In the genomic region with DNA sequence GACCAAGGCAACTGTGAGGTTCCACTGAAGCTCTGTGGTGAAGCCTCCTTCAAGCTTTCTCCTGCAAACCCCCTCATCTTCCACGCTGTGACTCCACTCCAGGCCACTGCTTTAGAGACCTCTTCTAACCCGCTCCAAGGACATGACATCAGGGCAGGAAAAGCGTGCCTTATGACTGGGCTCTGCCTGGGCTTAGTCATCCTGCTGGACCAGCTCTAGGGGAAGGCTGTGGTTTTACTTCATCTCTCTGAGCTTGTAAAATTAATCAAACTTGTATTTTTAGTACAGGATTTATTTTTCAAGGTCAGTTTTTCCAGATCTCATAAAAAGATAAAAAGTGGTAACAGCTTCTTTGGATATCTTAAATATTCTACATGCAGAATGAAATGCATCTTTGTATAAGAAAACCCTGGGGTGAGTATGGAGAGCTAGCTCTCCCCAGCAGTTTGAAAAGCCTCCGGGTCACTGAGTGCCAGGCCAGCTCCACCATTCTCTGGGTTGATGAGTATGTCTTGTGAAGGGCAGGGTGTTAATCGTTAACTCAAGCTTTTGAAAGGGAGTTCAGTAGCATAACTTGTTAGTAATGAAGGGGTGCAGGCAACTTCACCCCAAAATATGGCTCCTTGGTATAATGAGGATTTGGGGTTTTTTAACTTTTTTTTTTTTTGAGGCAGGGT, we compare ENCODE assay signal across 10 cellular contexts.
A peak's percentile ranks its signal among the peaks of the same experiment; 100 is the strongest.
DNase-seq lines count a peak whose midpoint lies in the region; FAIRE-seq lines count a peak whose summit lies in the region.
"Had no signal": no experiment of that assay in that cellular context is flagged by ENCODE, and none has a peak within 500 bp of the region (broad histone marks: within the 10 kb centered on the region; RNA-seq: fewer than 3 reads in every experiment).

No MANE protein-coding gene starts in this region.

- FAIRE-seq in urothelium cell line (lab: Jason Lieb, UNC): peak; percentile 35

- peak; percentile 75 for DNase-seq in HS-5 (ENCODE audit: low read depth)
- peak; percentile 66 for DNase-seq in amniotic stem cell (lab: John Stamatoyannopoulos, UW)
- DNase-seq in hepatic stellate cell (ENCODE audit: low spot score): peak; percentile 96
- peak; percentile 90 for DNase-seq in urothelium cell line (ENCODE audit: low spot score)
- DNase-seq in activated effector memory CD4-positive, alpha-beta T cell treated with anti-CD3 and anti-CD28 coated beads, Interleukin-2, amount 50 U/mL, for 16 hours: no peak
- no peak for DNase-seq in COR-L47 (lab: John Stamatoyannopoulos, UW)
- DNase-seq in NCI-H1092 treated with DMSO at 0.1 percent for 48 hours (lab: John Stamatoyannopoulos, UW): no peak
- DNase-seq: activated CD4-positive, CD25-positive, alpha-beta regulatory T cell; activated naive CD8-positive, alpha-beta T cell treated with anti-CD3 and anti-CD28 coated beads, Interleukin-2, amount 10 ng/mL, durations not matched to agents 7 days and 5 days; NCI-H2171 treated with DMSO at 0.1 percent for 48 hours had no signal

Comparison
In these comparisons a context has a peak if more than half of its experiments do, and no peak if none do; other contexts are left out.
1. DNase-seq: peak in HS-5 (single experiment), amniotic stem cell (single experiment), hepatic stellate cell (single experiment) and urothelium cell line (single experiment); none in activated effector memory CD4-positive, alpha-beta T cell treated with anti-CD3 and anti-CD28 coated beads, Interleukin-2, amount 50 U/mL, for 16 hours (single experiment), COR-L47 (single experiment) and NCI-H1092 treated with DMSO at 0.1 percent for 48 hours (single experiment).